In genomic region chr19:6109947-6110346, GRCh38 we compare ENCODE assay signal across 8 cellular contexts.
DNase-seq lines count a peak whose midpoint lies in the region; ATAC-seq and TF ChIP-seq lines count a peak whose summit lies in the region.

No MANE protein-coding gene starts in this region.

- peaks cover 18% of the 10 kb centered on the region for H3K4me1 ChIP-seq in Loucy (ENCODE audit: insufficient read depth, low read length, poor library complexity, severe bottlenecking)
- peaks cover 15% of the 10 kb centered on the region for H3K4me1 ChIP-seq in effector memory CD4-positive, alpha-beta T cell (ENCODE audit: control insufficient read depth, insufficient read depth, low read length, poor library complexity, severe bottlenecking)

- TF ChIP-seq POLR2A in erythroblast (IDR thresholded peaks at IDR 0.05; ENCODE audit: low read length): no peak

- H4K20me1 ChIP-seq in Loucy (ENCODE audit: insufficient read depth, low read length, poor library complexity, severe bottlenecking): no peaks in the 10 kb centered on the region

- peak overlapping the region; percentile 87 to 91 (median 91) for H3K4me3 Mint-ChIP-seq in nephron

- H3K9me3 ChIP-seq in Loucy (ENCODE audit: insufficient read depth, low read depth, low read length): no peaks in the 10 kb centered on the region
- H3K9me3 ChIP-seq in effector memory CD4-positive, alpha-beta T cell (ENCODE audit: control insufficient read depth, low read length): no peaks in the 10 kb centered on the region

- H3K4me1 Mint-ChIP-seq in nephron: peaks cover 19% of the 10 kb centered on the region

- H3K27me3 ChIP-seq in Loucy (ENCODE audit: insufficient read depth, low read length, poor library complexity, severe bottlenecking): no peaks in the 10 kb centered on the region
- no peaks in the 10 kb centered on the region for H3K27me3 ChIP-seq in effector memory CD4-positive, alpha-beta T cell (replicated peaks; ENCODE audit: control insufficient read depth, insufficient read depth, low read length, poor library complexity, severe bottlenecking)

- H3K27me3 Mint-ChIP-seq in nephron (ENCODE audit: low read depth): peaks cover 12% of the 10 kb centered on the region

- ATAC-seq in HG02840 (IDR thresholded peaks at IDR 0.05; ENCODE audit: low FRiP score, unreplicated experiment) (no peak), GM19324 (IDR thresholded peaks at IDR 0.05; ENCODE audit: low FRiP score, unreplicated experiment) (no peak), GM19455 (IDR thresholded peaks at IDR 0.05; ENCODE audit: unreplicated experiment) (no peak)

- no peaks in the 10 kb centered on the region for H3K36me3 ChIP-seq in Loucy (ENCODE audit: insufficient read depth, low read length)
- no peaks in the 10 kb centered on the region for H3K36me3 ChIP-seq in effector memory CD4-positive, alpha-beta T cell (ENCODE audit: control insufficient read depth, insufficient read depth, low read length)

- no peak overlapping the region for H3K27ac Mint-ChIP-seq in nephron

- peaks cover 5% of the 10 kb centered on the region; the same call in 1 of the 2 replicates for H3F3A ChIP-seq in Loucy (ENCODE audit: low read depth)

- DNase-seq in effector memory CD4-positive, alpha-beta T cell: no peak
- DNase-seq in erythroblast (lab: John Stamatoyannopoulos, UW): no peak

- H3K9me2 ChIP-seq in Loucy (replicated peaks; ENCODE audit: low read depth, low read length): no peaks in the 10 kb centered on the region

- TF ChIP-seq CTCF in C4-2B (conservative IDR thresholded peaks at IDR 0.05) (no peak), Loucy (conservative IDR thresholded peaks at IDR 0.05; ENCODE audit: low read length) (no peak), nephron (IDR thresholded peaks at IDR 0.05; ENCODE audit: unreplicated experiment in 3 of 3) (no peak)

- H2AFZ ChIP-seq in Loucy (ENCODE audit: low read length): no peak overlapping the region

- no peaks in the 10 kb centered on the region for H3K9me3 Mint-ChIP-seq in nephron

- peak overlapping the region; percentile 83 for H3K4me3 ChIP-seq in Loucy (ENCODE audit: low read length, poor library complexity, severe bottlenecking)
- H3K4me3 ChIP-seq in effector memory CD4-positive, alpha-beta T cell (ENCODE audit: insufficient read depth, low read depth, low read length, poor library complexity, severe bottlenecking): peak overlapping the region; percentile 69

- peaks cover 10% of the 10 kb centered on the region for H3K79me2 ChIP-seq in Loucy (ENCODE audit: insufficient read depth, low read length)

- H3K4me2 ChIP-seq in Loucy (ENCODE audit: low read depth, low read length, poor library complexity, severe bottlenecking): peak overlapping the region; percentile 96

- H3K27ac ChIP-seq in C4-2B: peak overlapping the region; percentile 27; the same call in 1 of the 2 replicates
- peak overlapping the region; percentile 40 for H3K27ac ChIP-seq in effector memory CD4-positive, alpha-beta T cell (ENCODE audit: insufficient read depth, low read length, poor library complexity, severe bottlenecking)

- H3K9ac ChIP-seq in Loucy (ENCODE audit: low read depth, low read length, poor library complexity, severe bottlenecking): peak overlapping the region; percentile 70

- no peaks in the 10 kb centered on the region for H3K36me3 Mint-ChIP-seq in nephron (ENCODE audit: low read depth)
